Comparison of ENCODE assay signal across 9 cellular contexts in genomic region chr10:36725581-36726520, GRCh38.
DNase-seq lines count a peak whose midpoint lies in the region; ATAC-seq and TF ChIP-seq lines count a peak whose summit lies in the region.
"Had no signal": no experiment of that assay in that cellular context is flagged by ENCODE, and none has a peak within 500 bp of the region (broad histone marks: within the 10 kb centered on the region; RNA-seq: fewer than 3 reads in every experiment).

No MANE protein-coding gene starts in this region.

- no peak overlapping the region for H3K4me3 ChIP-seq in lower lobe of right lung

- DNase-seq in GM03348 (ENCODE audit: low spot score) (peak; percentile 82), NCI-H2107 (lab: John Stamatoyannopoulos, UW) (peak; percentile 1), MCF 10A (ENCODE audit: unreplicated experiment) (peak; percentile 91), lower lobe of right lung (no peak), NOMO-1 treated with DMSO at 0.1 percent for 48 hours (lab: John Stamatoyannopoulos, UW; ENCODE audit: unreplicated experiment) (no peak), NOMO-1 (lab: John Stamatoyannopoulos, UW; ENCODE audit: unreplicated experiment in 2 of 2) (no peak), COLO668 (lab: John Stamatoyannopoulos, UW; ENCODE audit: unreplicated experiment) (no peak)
- no peak for DNase-seq in activated CD4-positive, alpha-beta memory T cell treated with anti-CD3 and anti-CD28 coated beads for 36 hours

- H3K36me3 ChIP-seq in lower lobe of right lung, result no peaks in the 10 kb centered on the region

- no peak overlapping the region for H3K27ac ChIP-seq in lower lobe of right lung
- H3K27ac ChIP-seq: parathyroid adenoma had no signal

- no peaks in the 10 kb centered on the region for H3K36me3 Mint-ChIP-seq in MCF 10A (ENCODE audit: insufficient read depth, unreplicated experiment)
- H3K36me3 Mint-ChIP-seq in activated CD4-positive, alpha-beta memory T cell treated with anti-CD3 and anti-CD28 coated beads for 36 hours, result no peaks in the 10 kb centered on the region

- H3K4me1 ChIP-seq in lower lobe of right lung, result no peaks in the 10 kb centered on the region
- H3K4me1 ChIP-seq: parathyroid adenoma had no signal

- H3K9me3 ChIP-seq in lower lobe of right lung, result no peaks in the 10 kb centered on the region

- POLR2A ChIA-PET in MCF 10A (lab: Yijun Ruan, JAX), result interaction anchor here (0.6 to 1.6 kb wide), 12 partner anchors 12 to 1093 kb away, joined by 3 to 6 read pairs (median 4); no protein-coding TSS in a partner anchor
- POLR2A ChIA-PET in activated CD4-positive, alpha-beta memory T cell treated with anti-CD3 and anti-CD28 coated beads for 36 hours (lab: Charles Lee), result no interaction called here

- no peak overlapping the region for H3K27ac Mint-ChIP-seq in MCF 10A (ENCODE audit: low read depth, unreplicated experiment)
- H3K27ac Mint-ChIP-seq in activated CD4-positive, alpha-beta memory T cell treated with anti-CD3 and anti-CD28 coated beads for 36 hours, result no peak overlapping the region

- peaks cover 8% of the 10 kb centered on the region for H3K4me1 Mint-ChIP-seq in MCF 10A (ENCODE audit: insufficient read depth, unreplicated experiment)
- H3K4me1 Mint-ChIP-seq in activated CD4-positive, alpha-beta memory T cell treated with anti-CD3 and anti-CD28 coated beads for 36 hours (ENCODE audit: low read depth), result no peaks in the 10 kb centered on the region

- no peaks in the 10 kb centered on the region for H3K27me3 ChIP-seq in lower lobe of right lung (ENCODE audit: low read depth)

- peaks cover under 1% of the 10 kb centered on the region for H3K9me3 Mint-ChIP-seq in MCF 10A (ENCODE audit: unreplicated experiment)
- peaks cover 9% of the 10 kb centered on the region for H3K9me3 Mint-ChIP-seq in activated CD4-positive, alpha-beta memory T cell treated with anti-CD3 and anti-CD28 coated beads for 36 hours

- H3K27me3 Mint-ChIP-seq in MCF 10A (ENCODE audit: insufficient read depth, unreplicated experiment), result no peaks in the 10 kb centered on the region
- H3K27me3 Mint-ChIP-seq in activated CD4-positive, alpha-beta memory T cell treated with anti-CD3 and anti-CD28 coated beads for 36 hours, result no peaks in the 10 kb centered on the region

- CTCF ChIA-PET in MCF 10A (lab: Yijun Ruan, JAX), result interaction anchor here (0.6 to 2.1 kb wide), 29 partner anchors 13 to 1113 kb away, joined by 3 to 23 read pairs (median 4); no protein-coding TSS in a partner anchor
- CTCF ChIA-PET in activated CD4-positive, alpha-beta memory T cell treated with anti-CD3 and anti-CD28 coated beads for 36 hours (lab: Charles Lee), result no interaction called here

- H3K4me3 Mint-ChIP-seq in MCF 10A (ENCODE audit: unreplicated experiment), result no peak overlapping the region
- H3K4me3 Mint-ChIP-seq in activated CD4-positive, alpha-beta memory T cell treated with anti-CD3 and anti-CD28 coated beads for 36 hours, result no peak overlapping the region

- TF ChIP-seq CTCF in MCF 10A (IDR thresholded peaks at IDR 0.05; ENCODE audit: unreplicated experiment), result peak; percentile 63
- TF ChIP-seq CTCF in lower lobe of right lung (IDR thresholded peaks at IDR 0.05), result no peak

- intact Hi-C loops in MCF 10A (cut with micrococcal nuclease), result loop anchor here (1.0 kb wide), 5 partner anchors 53 to 1091 kb away; partner anchors contain the start of gene FZD8
- intact Hi-C loops in lower lobe of right lung (cut with DNase I), result no loop called here
- intact Hi-C loops in activated CD4-positive, alpha-beta memory T cell treated with anti-CD3 and anti-CD28 coated beads for 36 hours (cut with micrococcal nuclease), result no loop called here

- peak; percentile 38 to 69 for ATAC-seq in lower lobe of right lung

- BruUV-seq in MCF 10A (replicated peaks; lab: Mats Ljungman, UMichigan), result no TSS peak

Comparison
In these comparisons a context has a peak if more than half of its experiments do, and no peak if none do; other contexts are left out.
1. DNase-seq: peak in GM03348 (single experiment), NCI-H2107 (single experiment) and MCF 10A (single experiment); none in lower lobe of right lung (single experiment), NOMO-1 treated with DMSO at 0.1 percent for 48 hours (single experiment), NOMO-1 (0 of 2), activated CD4-positive, alpha-beta memory T cell treated with anti-CD3 and anti-CD28 coated beads for 36 hours (single experiment) and COLO668 (single experiment).